Comparison of ENCODE assay signal across 29 cellular contexts in the genomic region with DNA sequence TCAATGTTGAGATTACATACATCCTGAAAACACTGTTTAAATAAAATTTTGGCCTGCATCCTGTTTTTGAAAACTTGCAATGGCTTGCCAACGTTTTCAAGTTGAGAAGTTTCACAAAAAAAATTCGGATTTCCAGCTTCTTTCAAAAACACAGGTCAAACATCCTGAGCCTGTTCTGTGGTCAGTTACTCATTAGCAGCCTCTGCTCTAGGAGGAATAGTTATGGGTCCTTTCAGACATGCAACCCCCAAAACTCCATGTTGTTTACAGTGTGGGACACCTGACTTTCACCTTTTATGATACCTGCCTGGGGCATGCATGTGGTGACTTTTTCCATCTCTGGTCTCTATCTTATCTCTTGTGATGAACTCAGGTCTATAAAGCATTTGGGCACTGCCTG.
"Had no signal": no experiment of that assay in that cellular context is flagged by ENCODE, and none has a peak within 500 bp of the region (broad histone marks: within the 10 kb centered on the region; RNA-seq: fewer than 3 reads in every experiment).

No MANE protein-coding gene starts in this region.

- H3K4me1 ChIP-seq: colonic mucosa had no signal

- H3K36me3 Mint-ChIP-seq: activated naive CD8-positive, alpha-beta T cell had no signal

- H3K27me3 ChIP-seq: brain microvascular endothelial cell, colonic mucosa, gastroesophageal sphincter had no signal

- H3K4me3 Mint-ChIP-seq: activated B cell treated with CpG ODN at 0.5 μM for 24 hours; activated CD8-positive, alpha-beta T cell treated with anti-CD3 and anti-CD28 coated beads for 36 hours; activated naive CD8-positive, alpha-beta T cell; activated T-cell treated with anti-CD3 and anti-CD28 coated beads, Interleukin-2, amount 50 U/mL, for 4 hours; activated T-helper 17 cell treated with anti-CD3 and anti-CD28 coated beads, Interleukin-2, amount 50 U/mL, for 72 hours; T-helper 17 cell; T-helper 2 cell treated with Interferon-gamma antibody and Interleukin-4, amounts not matched to agents 5 μg/mL and 100 μg/mL, for 36 hours had no signal

- H3K4me1 Mint-ChIP-seq: activated B cell treated with CpG ODN at 0.5 μM for 24 hours; activated T-helper 17 cell treated with anti-CD3 and anti-CD28 coated beads, Interleukin-2, amount 50 U/mL, for 72 hours; T-helper 17 cell had no signal

- H3K27ac Mint-ChIP-seq: activated B cell treated with CpG ODN at 0.5 μM for 24 hours; activated CD8-positive, alpha-beta T cell treated with anti-CD3 and anti-CD28 coated beads for 36 hours; activated naive CD8-positive, alpha-beta T cell; activated T-helper 17 cell treated with anti-CD3 and anti-CD28 coated beads, Interleukin-2, amount 50 U/mL, for 72 hours; T-helper 2 cell treated with Interferon-gamma antibody and Interleukin-4, amounts not matched to agents 5 μg/mL and 100 μg/mL, for 36 hours had no signal

- H3K9me3 Mint-ChIP-seq: activated B cell treated with CpG ODN at 0.5 μM for 24 hours; activated CD8-positive, alpha-beta T cell treated with anti-CD3 and anti-CD28 coated beads for 36 hours; activated T-cell treated with anti-CD3 and anti-CD28 coated beads, Interleukin-2, amount 50 U/mL, for 4 hours; activated T-helper 17 cell treated with anti-CD3 and anti-CD28 coated beads, Interleukin-2, amount 50 U/mL, for 72 hours; T-helper 2 cell treated with Interferon-gamma antibody and Interleukin-4, amounts not matched to agents 5 μg/mL and 100 μg/mL, for 36 hours had no signal

- H3K4me3 ChIP-seq: colonic mucosa, gastroesophageal sphincter had no signal

- ATAC-seq: activated CD4-positive, CD25-positive, alpha-beta regulatory T cell treated with anti-CD3 and anti-CD28 coated beads, Interleukin-2, amount 50 U/mL, for 24 hours; activated CD8-positive, alpha-beta T cell treated with anti-CD3 and anti-CD28 coated beads for 36 hours; activated T-cell treated with anti-CD3 and anti-CD28 coated beads, Interleukin-2, amount 50 U/mL, for 4 hours; activated T-helper 17 cell treated with anti-CD3 and anti-CD28 coated beads, Interleukin-2, amount 50 U/mL, for 72 hours; esophagus mucosa; gastroesophageal sphincter; T-helper 17 cell had no signal

- H3K36me3 ChIP-seq: brain microvascular endothelial cell, colonic mucosa, gastroesophageal sphincter, WERI-Rb-1 had no signal

- H3K27ac ChIP-seq: brain microvascular endothelial cell, colonic mucosa, gastroesophageal sphincter, WERI-Rb-1 had no signal

- H3K27me3 Mint-ChIP-seq: activated B cell treated with CpG ODN at 0.5 μM for 24 hours; activated CD8-positive, alpha-beta T cell treated with anti-CD3 and anti-CD28 coated beads for 36 hours; activated naive CD8-positive, alpha-beta T cell; activated T-helper 17 cell treated with anti-CD3 and anti-CD28 coated beads, Interleukin-2, amount 50 U/mL, for 72 hours; T-helper 17 cell had no signal

- H3K9me3 ChIP-seq: colonic mucosa, gastroesophageal sphincter had no signal

- DNase-seq: activated B cell treated with CpG ODN at 0.5 μM for 24 hours; activated CD4-positive, alpha-beta T cell treated with anti-CD3 and anti-CD28 coated beads for 48 hours; activated CD4-positive, alpha-beta T cell treated with anti-CD3 and anti-CD28 coated beads, Interleukin-2, amount 50 U/mL, for 1 hour; activated CD4-positive, alpha-beta T cell treated with anti-CD3 and anti-CD28 coated beads, Interleukin-2, amount 50 U/mL, for 48 hours; activated CD8-positive, alpha-beta memory T cell treated with anti-CD3 and anti-CD28 coated beads for 24 hours; activated CD8-positive, alpha-beta T cell treated with anti-CD3 and anti-CD28 coated beads for 36 hours; activated effector memory CD4-positive, alpha-beta T cell treated with Interleukin-2 at 50 U/mL for 16 hours; activated gamma-delta T cell treated with Interleukin-2 at 50 U/mL for 16 hours; activated naive CD4-positive, alpha-beta T cell treated with anti-CD3 and anti-CD28 coated beads, Interleukin-2, amount 50 U/mL, for 16 hours; activated naive CD4-positive, alpha-beta T cell treated with Interleukin-2 at 50 U/mL for 16 hours; activated T-cell treated with anti-CD3 and anti-CD28 coated beads, Interleukin-2, amount 50 U/mL, for 4 hours; amniotic stem cell; anterior cingulate cortex; brain microvascular endothelial cell; central memory CD4-positive, alpha-beta T cell; cerebellar nuclear complex; colonic mucosa; effector CD8-positive, alpha-beta T cell; foreskin melanocyte; T-helper 1 cell; T-helper 17 cell; T1000; WERI-Rb-1 had no signal
